25 cellular contexts compared by ENCODE assay signal in genomic region chr4:56288663-56289062, GRCh38.
"Had no signal": no experiment of that assay in that cellular context is flagged by ENCODE, and none has a peak within 500 bp of the region (broad histone marks: within the 10 kb centered on the region; RNA-seq: fewer than 3 reads in every experiment).

No MANE protein-coding gene starts in this region.

- H3K36me3 Mint-ChIP-seq: immature natural killer cell had no signal

- H3K4me3 Mint-ChIP-seq: endodermal cell; immature natural killer cell; mesothelial cell of epicardium; nephron; neural progenitor cell; stimulated activated naive CD8-positive, alpha-beta T cell treated with anti-CD3 and anti-CD28 coated beads, Interleukin-15, amount 100 ng/mL, for 72 hours had no signal

- H3K27me3 Mint-ChIP-seq: progenitor cell of endocrine pancreas; stimulated activated naive CD8-positive, alpha-beta T cell treated with anti-CD3 and anti-CD28 coated beads, Interleukin-15, amount 100 ng/mL, for 72 hours had no signal

- ATAC-seq: foreskin keratinocyte; gastroesophageal sphincter; left lobe of liver; naive thymus-derived CD4-positive, alpha-beta T cell; sciatic nerve; stimulated activated naive CD8-positive, alpha-beta T cell treated with anti-CD3 and anti-CD28 coated beads, Interleukin-15, amount 100 ng/mL, for 72 hours; upper lobe of right lung had no signal

- H3K9me3 Mint-ChIP-seq: immature natural killer cell had no signal

- H3K4me1 Mint-ChIP-seq: endodermal cell had no signal

- DNase-seq: cortex of kidney; effector CD8-positive, alpha-beta T cell; endodermal cell; foreskin keratinocyte; hypothalamus; immature natural killer cell; islet precursor cell; kidney glomerular epithelial cell; mesenchymal stem cell; naive thymus-derived CD4-positive, alpha-beta T cell; stimulated activated CD4-positive, alpha-beta T cell treated with anti-CD3 and anti-CD28 coated beads, Interleukin-12 subunit alpha, Interleukin-12 subunit beta, amount 100 ng/mL, for 4 hours; stimulated activated CD4-positive, alpha-beta T cell treated with anti-CD3 and anti-CD28 coated beads, Interleukin-1b, Interleukin-23, amount 100 ng/mL, for 48 hours; stimulated activated CD4-positive, alpha-beta T cell treated with anti-CD3 and anti-CD28 coated beads, Interleukin-4, amount 100 ng/mL, for 1 hour; stimulated activated CD8-positive, alpha-beta memory T cell treated with anti-CD3 and anti-CD28 coated beads, Interleukin-4, amount 100 ng/mL, for 48 hours; stimulated activated naive CD4-positive, alpha-beta T cell; stimulated activated naive CD8-positive, alpha-beta T cell treated with anti-CD3 and anti-CD28 coated beads, Interleukin-15, amount 100 ng/mL, for 72 hours; transverse colon; upper lobe of right lung had no signal

- H3K27ac Mint-ChIP-seq: endodermal cell; immature natural killer cell; mesothelial cell of epicardium; neural progenitor cell; stimulated activated naive CD8-positive, alpha-beta T cell treated with anti-CD3 and anti-CD28 coated beads, Interleukin-15, amount 100 ng/mL, for 72 hours had no signal
